Comparison of ENCODE assay signal across 1 cellular context in the genomic region with DNA sequence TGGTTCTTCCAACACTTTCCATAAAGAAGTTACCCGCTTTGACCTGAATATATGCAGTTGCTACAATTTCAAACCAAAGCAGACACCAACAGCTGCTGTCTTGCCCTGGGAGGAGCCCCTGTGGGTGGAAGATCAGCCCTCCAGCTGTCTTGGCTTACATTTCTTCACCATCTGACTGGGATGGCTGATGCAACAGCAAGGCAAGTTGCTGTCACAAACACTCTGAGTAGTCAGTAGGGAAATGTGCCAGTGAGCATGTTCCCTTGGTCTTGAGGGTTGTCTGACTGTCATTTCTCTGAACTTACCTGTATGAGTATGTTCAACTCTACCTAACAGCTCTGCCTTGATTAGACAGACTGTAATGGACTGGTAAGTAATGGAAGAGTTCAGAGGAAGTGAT.
TF ChIP-seq lines count a peak whose summit lies in the region.

No MANE protein-coding gene starts in this region.

TF ChIP-seq in WTC11, 78 proteins besides CTCF, POLR2A, EP300 and RAD21 (continued from another document):
- TF ChIP-seq, protein P1, sequence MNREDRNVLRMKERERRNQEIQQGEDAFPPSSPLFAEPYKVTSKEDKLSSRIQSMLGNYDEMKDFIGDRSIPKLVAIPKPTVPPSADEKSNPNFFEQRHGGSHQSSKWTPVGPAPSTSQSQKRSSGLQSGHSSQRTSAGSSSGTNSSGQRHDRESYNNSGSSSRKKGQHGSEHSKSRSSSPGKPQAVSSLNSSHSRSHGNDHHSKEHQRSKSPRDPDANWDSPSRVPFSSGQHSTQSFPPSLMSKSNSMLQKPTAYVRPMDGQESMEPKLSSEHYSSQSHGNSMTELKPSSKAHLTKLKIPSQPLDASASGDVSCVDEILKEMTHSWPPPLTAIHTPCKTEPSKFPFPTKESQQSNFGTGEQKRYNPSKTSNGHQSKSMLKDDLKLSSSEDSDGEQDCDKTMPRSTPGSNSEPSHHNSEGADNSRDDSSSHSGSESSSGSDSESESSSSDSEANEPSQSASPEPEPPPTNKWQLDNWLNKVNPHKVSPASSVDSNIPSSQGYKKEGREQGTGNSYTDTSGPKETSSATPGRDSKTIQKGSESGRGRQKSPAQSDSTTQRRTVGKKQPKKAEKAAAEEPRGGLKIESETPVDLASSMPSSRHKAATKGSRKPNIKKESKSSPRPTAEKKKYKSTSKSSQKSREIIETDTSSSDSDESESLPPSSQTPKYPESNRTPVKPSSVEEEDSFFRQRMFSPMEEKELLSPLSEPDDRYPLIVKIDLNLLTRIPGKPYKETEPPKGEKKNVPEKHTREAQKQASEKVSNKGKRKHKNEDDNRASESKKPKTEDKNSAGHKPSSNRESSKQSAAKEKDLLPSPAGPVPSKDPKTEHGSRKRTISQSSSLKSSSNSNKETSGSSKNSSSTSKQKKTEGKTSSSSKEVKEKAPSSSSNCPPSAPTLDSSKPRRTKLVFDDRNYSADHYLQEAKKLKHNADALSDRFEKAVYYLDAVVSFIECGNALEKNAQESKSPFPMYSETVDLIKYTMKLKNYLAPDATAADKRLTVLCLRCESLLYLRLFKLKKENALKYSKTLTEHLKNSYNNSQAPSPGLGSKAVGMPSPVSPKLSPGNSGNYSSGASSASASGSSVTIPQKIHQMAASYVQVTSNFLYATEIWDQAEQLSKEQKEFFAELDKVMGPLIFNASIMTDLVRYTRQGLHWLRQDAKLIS (CRISPR knock-in tag; IDR thresholded peaks at IDR 0.05; ENCODE audit: borderline replicate concordance), result no peak
- TF ChIP-seq NFYB (CRISPR knock-in tag; conservative IDR thresholded peaks at IDR 0.05; ENCODE audit: low read depth) (no peak), TEAD1 (CRISPR knock-in tag; IDR thresholded peaks at IDR 0.05) (no peak), ZNF416 (CRISPR knock-in tag; IDR thresholded peaks at IDR 0.05) (no peak)
- TF ChIP-seq, protein P2, sequence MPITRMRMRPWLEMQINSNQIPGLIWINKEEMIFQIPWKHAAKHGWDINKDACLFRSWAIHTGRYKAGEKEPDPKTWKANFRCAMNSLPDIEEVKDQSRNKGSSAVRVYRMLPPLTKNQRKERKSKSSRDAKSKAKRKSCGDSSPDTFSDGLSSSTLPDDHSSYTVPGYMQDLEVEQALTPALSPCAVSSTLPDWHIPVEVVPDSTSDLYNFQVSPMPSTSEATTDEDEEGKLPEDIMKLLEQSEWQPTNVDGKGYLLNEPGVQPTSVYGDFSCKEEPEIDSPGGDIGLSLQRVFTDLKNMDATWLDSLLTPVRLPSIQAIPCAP (CRISPR knock-in tag; IDR thresholded peaks at IDR 0.05), result no peak
